Comparison of ENCODE assay signal across 19 cellular contexts in genomic region chr10:6280291-6280690, GRCh38.
DNase-seq lines count a peak whose midpoint lies in the region; ATAC-seq and TF ChIP-seq lines count a peak whose summit lies in the region.
"Had no signal": no experiment of that assay in that cellular context is flagged by ENCODE, and none has a peak within 500 bp of the region (broad histone marks: within the 10 kb centered on the region; RNA-seq: fewer than 3 reads in every experiment).

No MANE protein-coding gene starts in this region.

- TF ChIP-seq CTCF in SK-N-SH (IDR thresholded peaks at IDR 0.05) = no peak
- no peak for TF ChIP-seq CTCF in dorsolateral prefrontal cortex (IDR thresholded peaks at IDR 0.05 in 54 of 56, conservative IDR thresholded peaks at IDR 0.05 in 2 of 56; ENCODE audit: low read depth in 1 of 56, partially characterized antibody in 56 of 56)
- TF ChIP-seq CTCF in progenitor cell of endocrine pancreas (IDR thresholded peaks at IDR 0.05; ENCODE audit: unreplicated experiment) = no peak

- no peaks in the 10 kb centered on the region for H3K79me2 ChIP-seq in SK-N-SH (ENCODE audit: insufficient read depth)

- intact Hi-C loops in dorsolateral prefrontal cortex (cut with DNase I) = no loop called here

- H3K4me3 Mint-ChIP-seq in progenitor cell of endocrine pancreas (ENCODE audit: low read depth) = no peak overlapping the region
- H3K4me3 Mint-ChIP-seq: activated B cell treated with CpG ODN at 0.5 μM for 24 hours had no signal

- H3K27me3 ChIP-seq in SK-N-SH (ENCODE audit: insufficient read depth) = no peaks in the 10 kb centered on the region
- no peaks in the 10 kb centered on the region for H3K27me3 ChIP-seq in SJSA1 (replicated peaks)
- H3K27me3 ChIP-seq in dorsolateral prefrontal cortex = no peaks in the 10 kb centered on the region
- H3K27me3 ChIP-seq: BLaER1 treated with 17β-estradiol and CSF1 and Interleukin-3, amounts not matched to agents 10 nM and 100 nM; breast epithelium; spleen had no signal

- no peak overlapping the region for H3K4me2 ChIP-seq in SK-N-SH
- H3K4me2 ChIP-seq: KMS-11 had no signal

- H3K9me3 Mint-ChIP-seq in progenitor cell of endocrine pancreas (ENCODE audit: low read depth) = peaks cover 2% of the 10 kb centered on the region
- H3K9me3 Mint-ChIP-seq: activated B cell treated with CpG ODN at 0.5 μM for 24 hours had no signal

- H3K9me3 ChIP-seq in SK-N-SH (no peaks in the 10 kb centered on the region), SJSA1 (replicated peaks) (0 out of 2 replicates have a peak, but pooled peaks cover 3% of the 10 kb centered on the region)
- H3K9me3 ChIP-seq: breast epithelium, prostate gland, spleen had no signal

- peaks cover 21% of the 10 kb centered on the region for H3F3A ChIP-seq in SK-N-SH (replicated peaks; ENCODE audit: insufficient read depth)

- CTCF ChIA-PET in SK-N-SH (lab: Yijun Ruan, JAX) = no interaction called here

- H2AFZ ChIP-seq in SK-N-SH (ENCODE audit: low read depth) = no peak overlapping the region

- H3K4me3 ChIP-seq in SK-N-SH (ENCODE audit: low read depth in 2 of 2, low read length in 1 of 2) (no peak overlapping the region), SJSA1 (no peak overlapping the region), dorsolateral prefrontal cortex (no peak overlapping the region)
- H3K4me3 ChIP-seq: BLaER1 treated with 17β-estradiol and CSF1 and Interleukin-3, amounts not matched to agents 10 nM and 100 nM; breast epithelium; prostate gland; spleen had no signal

- peaks cover 43% of the 10 kb centered on the region for H3K4me1 Mint-ChIP-seq in progenitor cell of endocrine pancreas (ENCODE audit: low read depth)

- no peaks in the 10 kb centered on the region for H3K27me3 Mint-ChIP-seq in progenitor cell of endocrine pancreas
- H3K27me3 Mint-ChIP-seq: activated B cell treated with CpG ODN at 0.5 μM for 24 hours had no signal

- TF ChIP-seq RAD21 in SK-N-SH (IDR thresholded peaks at IDR 0.05; ENCODE audit: low read length) = no peak

- no peaks in the 10 kb centered on the region for H4K20me1 ChIP-seq in SK-N-SH (ENCODE audit: insufficient read depth)
- H4K20me1 ChIP-seq: BLaER1 treated with 17β-estradiol and CSF1 and Interleukin-3, amounts not matched to agents 10 nM and 100 nM had no signal

- ATAC-seq in SK-N-SH treated with all-trans-retinoic acid at 6 μM for 48 hours (no peak), esophagus mucosa (no peak), GM21526 (IDR thresholded peaks at IDR 0.05; ENCODE audit: low FRiP score, unreplicated experiment) (no peak)

- peak overlapping the region in 1 of 2 experiments; percentile 79; a peak in 2 of 4 replicates for H3K27ac ChIP-seq in SK-N-SH (ENCODE audit: low read depth in 2 of 2, low read length in 1 of 2)
- H3K27ac ChIP-seq in SJSA1 = 0 out of 2 replicates have a peak overlapping the region, but pooled peaks have one; percentile 22
- H3K27ac ChIP-seq in dorsolateral prefrontal cortex = peak overlapping the region in 42 of 59 donors; percentile 6 to 84 (median 46)
- H3K27ac ChIP-seq: 22Rv1; BLaER1 treated with 17β-estradiol and CSF1 and Interleukin-3, amounts not matched to agents 10 nM and 100 nM; breast epithelium; KMS-11 had no signal

- no peak for TF ChIP-seq EP300 in SK-N-SH (IDR thresholded peaks at IDR 0.05; ENCODE audit: borderline replicate concordance in 1 of 2, low read depth in 1 of 2, low read length in 1 of 2)

- 0 out of 2 replicates have a peak overlapping the region, but pooled peaks have one; percentile 26 for H3K9ac ChIP-seq in SK-N-SH
- H3K9ac ChIP-seq: BLaER1 treated with 17β-estradiol and CSF1 and Interleukin-3, amounts not matched to agents 10 nM and 100 nM; KMS-11 had no signal

- 79% methylated on average over 5 of the region's 8 CpGs for WGBS in SK-N-SH (ENCODE audit: low lambda C conversion rate)

- POLR2A ChIA-PET in SK-N-SH (lab: Yijun Ruan, JAX) = no interaction called here

- peaks cover 2% of the 10 kb centered on the region for H3K36me3 Mint-ChIP-seq in progenitor cell of endocrine pancreas (ENCODE audit: insufficient read depth)

- no peaks in the 10 kb centered on the region for H3K9me2 ChIP-seq in SK-N-SH

- H3K4me1 ChIP-seq in SK-N-SH (ENCODE audit: control insufficient read depth in 1 of 2, insufficient read depth in 2 of 2, low read depth in 1 of 2, low read length in 1 of 2) (peaks cover 0 to 27% of the 10 kb centered on the region in 2 experiments; a peak in 2 of 4 replicates), SJSA1 (replicated peaks) (peaks cover 24% of the 10 kb centered on the region)
- H3K4me1 ChIP-seq: breast epithelium, prostate gland had no signal

- DNase-seq in SK-N-SH (no peak), SJSA1 (ENCODE audit: low read depth in 1 of 2, low spot score in 2 of 2) (no peak), dorsolateral prefrontal cortex (peak in 1 of 10 donors; percentile 31), progenitor cell of endocrine pancreas (ENCODE audit: low spot score, unreplicated experiment) (no peak)
- no peak for DNase-seq in activated CD4-positive, CD25-positive, alpha-beta regulatory T cell (lab: John Stamatoyannopoulos, UW)
- DNase-seq: activated B cell treated with CpG ODN at 0.5 μM for 24 hours; activated naive CD4-positive, alpha-beta T cell treated with anti-CD3 and anti-CD28 coated beads, Interleukin-2, amount 50 U/mL, for 16 hours; DMS79; NCI-H1105; NCI-H2171 treated with DMSO at 0.1 percent for 48 hours; spleen had no signal

- H3K36me3 ChIP-seq in SK-N-SH (replicated peaks in 1 of 2; ENCODE audit: control insufficient read depth in 1 of 2, insufficient read depth in 2 of 2, low read length in 1 of 2) (no peaks in the 10 kb centered on the region), SJSA1 (no peaks in the 10 kb centered on the region)
- H3K36me3 ChIP-seq: breast epithelium, prostate gland, spleen had no signal

- peak overlapping the region; percentile 87 for H3K27ac Mint-ChIP-seq in progenitor cell of endocrine pancreas
- H3K27ac Mint-ChIP-seq: activated B cell treated with CpG ODN at 0.5 μM for 24 hours had no signal

TF ChIP-seq in SK-N-SH, 30 proteins besides CTCF, POLR2A, EP300 and RAD21:
- no peak for TF ChIP-seq GABPA (IDR thresholded peaks at IDR 0.05; ENCODE audit: low read depth)
- no peak for TF ChIP-seq NFIC (IDR thresholded peaks at IDR 0.05; ENCODE audit: borderline replicate concordance)
- TF ChIP-seq EZH2phosphoT487 (IDR thresholded peaks at IDR 0.05; ENCODE audit: borderline replicate concordance, low read depth) = no peak
- TF ChIP-seq SMC3 (IDR thresholded peaks at IDR 0.05; ENCODE audit: low read depth, low read length) = no peak
- TF ChIP-seq JUND (IDR thresholded peaks at IDR 0.05) = no peak
- TF ChIP-seq RXRA (IDR thresholded peaks at IDR 0.05; ENCODE audit: borderline replicate concordance, low read depth) = no peak
- TF ChIP-seq NRF1 (IDR thresholded peaks at IDR 0.05; ENCODE audit: low read depth, low read length) = no peak
- TF ChIP-seq FOSL2 (IDR thresholded peaks at IDR 0.05; ENCODE audit: borderline replicate concordance, low read depth) = no peak
- no peak for TF ChIP-seq TAF1 (IDR thresholded peaks at IDR 0.05; ENCODE audit: borderline replicate concordance, low read depth, low read length)
- no peak for TF ChIP-seq ELF1 (IDR thresholded peaks at IDR 0.05)

TF ChIP-seq in SK-N-SH treated with all-trans-retinoic acid at 6 μM for 48 hours, 23 proteins besides CTCF, POLR2A, EP300 and RAD21:
- TF ChIP-seq PPARA (CRISPR knock-in tag; IDR thresholded peaks at IDR 0.05; ENCODE audit: borderline replicate concordance) = no peak
